In the genomic region with DNA sequence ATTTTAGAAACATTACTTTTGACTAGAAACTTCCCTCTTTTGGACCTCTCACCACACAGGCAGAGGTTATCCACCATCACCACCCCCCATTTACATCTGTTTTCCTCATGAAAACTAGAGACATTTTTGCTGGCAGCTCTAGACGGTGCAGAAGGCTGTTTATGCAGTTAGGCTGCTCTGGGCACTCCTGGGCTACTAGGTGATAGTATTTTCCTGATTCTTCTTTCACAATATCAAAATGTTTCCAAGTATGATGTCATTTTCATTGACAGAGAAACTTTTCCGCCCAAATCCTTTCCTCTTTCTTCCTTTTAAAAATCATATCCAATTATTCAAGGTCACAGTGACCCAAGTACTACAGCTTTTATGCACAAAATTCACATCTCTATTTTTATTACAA, we compare ENCODE assay signal across 16 cellular contexts.
DNase-seq lines count a peak whose midpoint lies in the region; ATAC-seq, FAIRE-seq and TF ChIP-seq lines count a peak whose summit lies in the region.
"Had no signal": no experiment of that assay in that cellular context is flagged by ENCODE, and none has a peak within 500 bp of the region (broad histone marks: within the 10 kb centered on the region; RNA-seq: fewer than 3 reads in every experiment).

No MANE protein-coding gene starts in this region.

- no peak for FAIRE-seq in pancreas (lab: Jason Lieb, UNC)

- ATAC-seq in IMR-90 (ENCODE audit: low read depth) (no peak), body of pancreas (peak; percentile 76), left cardiac atrium (peak; percentile 57 to 79), pancreas (peak; percentile 67 to 76 (median 71))
- ATAC-seq: activated T-helper 17 cell treated with anti-CD3 and anti-CD28 coated beads, Interleukin-2, amount 50 U/mL, for 72 hours; natural killer cell had no signal

- no peak overlapping the region for H2AFZ ChIP-seq in IMR-90 (replicated peaks; ENCODE audit: low read length, poor library complexity)

- H3K9me3 ChIP-seq in IMR-90 (ENCODE audit: control insufficient read depth, insufficient read depth, low read length) (no peaks in the 10 kb centered on the region), body of pancreas (no peaks in the 10 kb centered on the region), pancreas (no peaks in the 10 kb centered on the region)

- H3K23ac ChIP-seq in IMR-90 (ENCODE audit: low read depth, low read length) = no peak overlapping the region

- H2BK15ac ChIP-seq in IMR-90 (ENCODE audit: low read depth, low read length) = no peak overlapping the region

- POLR2A ChIA-PET in IMR-90 (lab: Charles Lee; ENCODE audit: unreplicated experiment) = no interaction called here

- CTCF ChIA-PET in IMR-90 (lab: Yijun Ruan, JAX) = no interaction called here

- no peak overlapping the region for H2AK9ac ChIP-seq in IMR-90 (replicated peaks; ENCODE audit: low read depth, low read length, poor library complexity)

- no peak overlapping the region for H3K18ac ChIP-seq in IMR-90 (ENCODE audit: low read depth, low read length)

- no peak overlapping the region for H3K56ac ChIP-seq in IMR-90 (ENCODE audit: extremely low read depth, insufficient read depth, low read length)

- no peak overlapping the region for H4K5ac ChIP-seq in IMR-90 (ENCODE audit: low read depth, low read length)

- intact Hi-C loops in IMR-90 (cut with micrococcal nuclease) = no loop called here
- intact Hi-C loops in body of pancreas (cut with DNase I) = no loop called here
- intact Hi-C loops in left cardiac atrium (cut with DNase I) = no loop called here
- intact Hi-C loops in pancreas (cut with DNase I) = no loop called here

- H3K9me1 ChIP-seq in IMR-90 (ENCODE audit: insufficient read depth, low read length) = no peaks in the 10 kb centered on the region

- BruUV-seq in IMR-90 (replicated peaks; lab: Mats Ljungman, UMichigan) = no TSS peak

- H2BK5ac ChIP-seq in IMR-90 (ENCODE audit: low read depth, low read length, poor library complexity, severe bottlenecking) = no peak overlapping the region

- H3K9ac ChIP-seq in IMR-90 (ENCODE audit: low read depth, low read length) = no peak overlapping the region

- no peak overlapping the region for H3K27ac ChIP-seq in IMR-90 (ENCODE audit: insufficient read depth, low read length)
- peak overlapping the region in 2 of 4 donors; percentile 47 to 68 for H3K27ac ChIP-seq in body of pancreas
- peak overlapping the region in 2 of 4 donors; percentile 24 to 57 for H3K27ac ChIP-seq in pancreas
- no peak overlapping the region for H3K27ac ChIP-seq in brain microvascular endothelial cell

- no peak overlapping the region for H2AK5ac ChIP-seq in IMR-90 (ENCODE audit: low read depth, low read length)

- TF ChIP-seq POLR2A in IMR-90 (IDR thresholded peaks at IDR 0.05; ENCODE audit: low read depth, low read length) = no peak
- TF ChIP-seq POLR2A in body of pancreas (IDR thresholded peaks at IDR 0.05) = no peak

- in situ Hi-C loops in IMR-90 (cut with MboI; ENCODE audit: low sequenced_read_pairs) = no loop called here
- in situ Hi-C loops in brain microvascular endothelial cell (cut with HindIII; ENCODE audit: low pct_ligation_motif_present, low sequenced_read_pairs) = no loop called here

- DNase-seq in IMR-90 (peak; percentile 18), body of pancreas (peak in 2 of 4 donors; percentile 13 to 19), left cardiac atrium (no peak), pancreas (no peak), midbrain (lab: John Stamatoyannopoulos, UW) (no peak), brain microvascular endothelial cell (no peak), NCI-H1105 (lab: John Stamatoyannopoulos, UW) (no peak)
- DNase-seq: activated CD8-positive, alpha-beta memory T cell treated with anti-CD3 and anti-CD28 coated beads for 24 hours; amniotic stem cell; Karpas-422; mammary epithelial cell; natural killer cell; NCI-H1105 treated with DMSO at 0.1 percent for 48 hours; NCI-H69; T-helper 2 cell had no signal

- H4K8ac ChIP-seq in IMR-90 (ENCODE audit: low read depth in 2 of 2, low read length in 2 of 2) = no peak overlapping the region

- H3K4ac ChIP-seq in IMR-90 (ENCODE audit: low read depth, low read length) = no peak overlapping the region

- no peak for TF ChIP-seq RAD21 in IMR-90 (IDR thresholded peaks at IDR 0.05; ENCODE audit: low read length)

- peaks cover 3 to 6% of the 10 kb centered on the region in 2 experiments; a peak in 2 of 4 replicates for H3K79me1 ChIP-seq in IMR-90 (ENCODE audit: low read depth in 1 of 2, low read length in 2 of 2)

- no peak overlapping the region for H2BK120ac ChIP-seq in IMR-90 (ENCODE audit: low read depth, low read length)

- H3K4me1 ChIP-seq in IMR-90 (ENCODE audit: control insufficient read depth, insufficient read depth, low read length) = peaks cover 4% of the 10 kb centered on the region; the same call in 1 of the 2 replicates
- H3K4me1 ChIP-seq in body of pancreas = peaks cover 30% of the 10 kb centered on the region
- peaks cover 14 to 37% (median 35%) of the 10 kb centered on the region in 3 donors for H3K4me1 ChIP-seq in pancreas

- TF ChIP-seq CTCF in IMR-90 (conservative IDR thresholded peaks at IDR 0.05; ENCODE audit: low read depth, low read length) (no peak), body of pancreas (IDR thresholded peaks at IDR 0.05) (no peak), pancreas (IDR thresholded peaks at IDR 0.05) (no peak), brain microvascular endothelial cell (IDR thresholded peaks at IDR 0.05; ENCODE audit: low read depth, low read length, missing control alignments) (no peak)

- H2BK20ac ChIP-seq in IMR-90 (ENCODE audit: low read depth, low read length) = no peak overlapping the region

- no peaks in the 10 kb centered on the region for H4K20me1 ChIP-seq in IMR-90 (ENCODE audit: insufficient read depth, low read length)

- dilution Hi-C loops in IMR-90 (cut with HindIII; ENCODE audit: low sequenced_read_pairs, unreplicated experiment) = no loop called here

- no peak overlapping the region for H3K4me2 ChIP-seq in IMR-90 (ENCODE audit: low read depth, low read length)

- H3K4me3 ChIP-seq in IMR-90 (ENCODE audit: insufficient read depth, low read depth, low read length) (no peak overlapping the region), body of pancreas (no peak overlapping the region), pancreas (no peak overlapping the region), brain microvascular endothelial cell (ENCODE audit: low read depth, low read length) (no peak overlapping the region)

- no CpG with 5 or more reads among the region's 2 CpGs for WGBS in IMR-90 (ENCODE audit: extremely low coverage in 2 of 2, insufficient read length in 1 of 2), 2 experiments
- 29 to 33% methylated on average over 2 of the region's 2 CpGs for WGBS in body of pancreas, 2 donors
- 31 to 33% methylated on average over 2 of the region's 2 CpGs for WGBS in pancreas, 2 donors

- H3K36me3 ChIP-seq in IMR-90 (ENCODE audit: control insufficient read depth, insufficient read depth, low read length) = peaks cover 3% of the 10 kb centered on the region
- H3K36me3 ChIP-seq in body of pancreas (replicated peaks in 1 of 2; ENCODE audit: insufficient read depth in 1 of 2, low read depth in 2 of 2) = no peaks in the 10 kb centered on the region
- no peaks in the 10 kb centered on the region for H3K36me3 ChIP-seq in pancreas
- H3K36me3 ChIP-seq in brain microvascular endothelial cell (replicated peaks) = peaks cover 12% of the 10 kb centered on the region

- H3K14ac ChIP-seq in IMR-90 (replicated peaks; ENCODE audit: low read depth, low read length) = 0 out of 2 replicates have a peak overlapping the region, but pooled peaks have one; percentile 21

- no peaks in the 10 kb centered on the region for H3K27me3 ChIP-seq in IMR-90 (ENCODE audit: control insufficient read depth, insufficient read depth, low read length)
- H3K27me3 ChIP-seq in body of pancreas = no peaks in the 10 kb centered on the region
- no peaks in the 10 kb centered on the region for H3K27me3 ChIP-seq in pancreas
- H3K27me3 ChIP-seq in brain microvascular endothelial cell (replicated peaks) = no peaks in the 10 kb centered on the region

- H4K91ac ChIP-seq in IMR-90 (ENCODE audit: insufficient read depth, low read depth, low read length) = no peak overlapping the region

TF ChIP-seq in IMR-90, 13 proteins besides CTCF, POLR2A, EP300 and RAD21:
- TF ChIP-seq, protein P1, sequence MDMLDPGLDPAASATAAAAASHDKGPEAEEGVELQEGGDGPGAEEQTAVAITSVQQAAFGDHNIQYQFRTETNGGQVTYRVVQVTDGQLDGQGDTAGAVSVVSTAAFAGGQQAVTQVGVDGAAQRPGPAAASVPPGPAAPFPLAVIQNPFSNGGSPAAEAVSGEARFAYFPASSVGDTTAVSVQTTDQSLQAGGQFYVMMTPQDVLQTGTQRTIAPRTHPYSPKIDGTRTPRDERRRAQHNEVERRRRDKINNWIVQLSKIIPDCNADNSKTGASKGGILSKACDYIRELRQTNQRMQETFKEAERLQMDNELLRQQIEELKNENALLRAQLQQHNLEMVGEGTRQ (IDR thresholded peaks at IDR 0.05; ENCODE audit: low read depth, low read length) = no peak
- no peak for TF ChIP-seq RCOR1 (IDR thresholded peaks at IDR 0.05; ENCODE audit: insufficient replicate concordance, low read length)
- no peak for TF ChIP-seq NFE2L2 (IDR thresholded peaks at IDR 0.05; ENCODE audit: low read depth, low read length)
- no peak for TF ChIP-seq RFX5 (IDR thresholded peaks at IDR 0.05; ENCODE audit: low read depth, low read length)
- no peak for TF ChIP-seq BHLHE40 (IDR thresholded peaks at IDR 0.05; ENCODE audit: low read depth, low read length)
- no peak for TF ChIP-seq MAZ (IDR thresholded peaks at IDR 0.05; ENCODE audit: borderline replicate concordance, low read depth, low read length)
- no peak for TF ChIP-seq SMC3 (IDR thresholded peaks at IDR 0.05; ENCODE audit: low read depth, low read length)
- TF ChIP-seq ELK1 (IDR thresholded peaks at IDR 0.05; ENCODE audit: borderline replicate concordance, low read depth, low read length) = no peak
- TF ChIP-seq FOS (IDR thresholded peaks at IDR 0.05; ENCODE audit: low read depth, low read length) = no peak
- no peak for TF ChIP-seq CHD1 (IDR thresholded peaks at IDR 0.05; ENCODE audit: low read depth, low read length)
- TF ChIP-seq MXI1 (IDR thresholded peaks at IDR 0.05; ENCODE audit: borderline replicate concordance, low read depth, low read length) = no peak
- no peak for TF ChIP-seq MAFK (IDR thresholded peaks at IDR 0.05; ENCODE audit: low read depth, low read length)
- no peak for TF ChIP-seq CEBPB (IDR thresholded peaks at IDR 0.05; ENCODE audit: low read depth, low read length)
